20 cellular contexts compared by ENCODE assay signal in genomic region chr7:50558380-50559051, GRCh38. TPM values are rescaled to one million over a fixed set of nuclear protein-coding genes. Genes with fewer than 3 reads are reported as not detected.
DNase-seq lines count a peak whose midpoint lies in the region; ATAC-seq and TF ChIP-seq lines count a peak whose summit lies in the region.
"Had no signal": no experiment of that assay in that cellular context is flagged by ENCODE, and none has a peak within 500 bp of the region (broad histone marks: within the 10 kb centered on the region; RNA-seq: fewer than 3 reads in every experiment).

No MANE protein-coding gene starts in this region.

- intact Hi-C loops in mucosa of descending colon (cut with DNase I, micrococcal nuclease): no loop called here
- intact Hi-C loops in sciatic nerve (cut with DNase I): no loop called here
- intact Hi-C loops in transverse colon (cut with DNase I; ENCODE audit: low total_unique reads): no loop called here

- H3K4me3 ChIP-seq in mucosa of descending colon (no peak overlapping the region), transverse colon (no peak overlapping the region)

- H3K36me3 ChIP-seq in mucosa of descending colon (ENCODE audit: low read depth) (no peaks in the 10 kb centered on the region), transverse colon (no peaks in the 10 kb centered on the region)
- H3K36me3 ChIP-seq: WERI-Rb-1 had no signal

- WGBS in transverse colon (ENCODE audit: low coverage in 1 of 2), 2 donors: 71% methylated on average over 5 of the region's 5 CpGs; no CpG with 5 or more reads in 1 of the 2 donors

- ATAC-seq in mucosa of descending colon (peak; percentile 26), sciatic nerve (no peak)
- ATAC-seq: left cardiac atrium had no signal

- peak; percentile 85 for DNase-seq in Caki2 (ENCODE audit: low read depth)
- peak; percentile 91 for DNase-seq in NCI-H2029 (lab: John Stamatoyannopoulos, UW)
- DNase-seq in SHP77 (lab: John Stamatoyannopoulos, UW): peak; percentile 83 to 89
- no peak for DNase-seq in mucosa of descending colon
- DNase-seq in sciatic nerve (ENCODE audit: low spot score): no peak
- DNase-seq in GM20000 (ENCODE audit: low spot score): no peak
- no peak for DNase-seq in transverse colon
- DNase-seq: activated CD8-positive, alpha-beta memory T cell treated with anti-CD3 and anti-CD28 coated beads for 24 hours; caudate nucleus; hippocampal formation; IMR-90; left cardiac atrium; NCI-H82; RPMI8226; stimulated activated CD4-positive, alpha-beta T cell treated with anti-CD3 and anti-CD28 coated beads, Interleukin-4, amount 100 ng/mL, for 1 hour; stimulated activated CD8-positive, alpha-beta memory T cell treated with anti-CD3 and anti-CD28 coated beads, Interleukin-4, amount 100 ng/mL, for 48 hours; WERI-Rb-1 had no signal

- no peak overlapping the region for H3K27ac ChIP-seq in transverse colon
- H3K27ac ChIP-seq: WERI-Rb-1 had no signal

- TF ChIP-seq POLR2A in transverse colon (IDR thresholded peaks at IDR 0.05): no peak

- H3K9me3 ChIP-seq in mucosa of descending colon (no peaks in the 10 kb centered on the region), transverse colon (no peaks in the 10 kb centered on the region)

- in situ Hi-C loops in Caki2 (cut with HindIII; ENCODE audit: low pct_unique_long_range_greater_than_20kb, low sequenced_read_pairs): no loop called here
- in situ Hi-C loops in transverse colon (cut with MboI; ENCODE audit: low pct_ligation_motif_present in 1 of 4, low pct_unique_long_range_greater_than_20kb in 1 of 4, low sequenced_read_pairs in 3 of 4): no loop called here

- no peaks in the 10 kb centered on the region for H3K27me3 ChIP-seq in transverse colon

- TF ChIP-seq EP300 in transverse colon (IDR thresholded peaks at IDR 0.05; ENCODE audit: low read depth): no peak

- H3K4me1 ChIP-seq in mucosa of descending colon (ENCODE audit: low read depth) (no peaks in the 10 kb centered on the region), transverse colon (peaks cover 0 to 20% (median 0%) of the 10 kb centered on the region in 4 donors)

- TF ChIP-seq CTCF in mucosa of descending colon (IDR thresholded peaks at IDR 0.05) (no peak), GM20000 (IDR thresholded peaks at IDR 0.05; ENCODE audit: extremely low read depth, missing control alignments) (no peak), transverse colon (IDR thresholded peaks at IDR 0.05) (no peak)

RNA-seq across cellular contexts. Expression of gene DDC, which starts 6.7 kb away (rescaled TPM):
- 0.90 and 4.4 TPM in 2 replicates for total RNA-seq in Caki2 (2014; rRNA removed; shearing (Covaris generic); ENCODE audit: low replicate concordance)
- total RNA-seq in mucosa of descending colon: 10 to 100 TPM; 29.6 to 94.5 (median 74.4) TPM
- total RNA-seq in sciatic nerve: not detected
- 10 to 100 TPM; 16.1 to 71.3 (median 42.5) TPM for total RNA-seq in transverse colon
- total RNA-seq: activated T-helper 2 cell treated with anti-CD3 and anti-CD28 coated beads, Interferon-gamma antibody, Interleukin-2, Interleukin-4, amounts not matched to agents 10 μg/mL and 5 μg/mL and 100 μg/mL, durations not matched to agents 14 hours and 24 hours and 36 hours; Daoy; IMR-90; left cardiac atrium; mononuclear cell had no signal

Comparison
In these comparisons a context has a peak if more than half of its experiments do, and no peak if none do; other contexts are left out.
1. DNase-seq: peak in Caki2 (single experiment), NCI-H2029 (single experiment) and SHP77 (2 of 2); none in mucosa of descending colon (0 of 3), sciatic nerve (single experiment), GM20000 (single experiment) and transverse colon (single experiment).